Comparison of ENCODE assay signal across 22 cellular contexts in the genomic region with DNA sequence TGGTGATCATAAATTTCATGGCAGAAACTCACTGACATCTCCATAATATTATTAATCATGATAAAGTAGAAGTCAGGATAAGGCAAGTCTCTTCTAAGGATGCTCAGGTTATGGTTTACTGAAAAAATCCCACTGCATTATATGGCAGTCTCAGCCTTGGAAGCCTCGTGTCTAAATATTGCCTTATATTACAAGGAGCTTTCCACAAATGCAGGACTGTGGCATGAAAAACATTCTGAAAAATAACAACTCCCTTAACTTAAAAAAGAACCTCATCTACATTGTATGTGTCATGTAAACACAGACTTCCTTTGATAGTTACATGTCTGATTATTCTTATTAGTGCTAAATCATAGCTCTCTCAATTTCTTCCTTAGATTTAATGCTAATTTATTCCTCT.
"Had no signal": no experiment of that assay in that cellular context is flagged by ENCODE, and none has a peak within 500 bp of the region (broad histone marks: within the 10 kb centered on the region; RNA-seq: fewer than 3 reads in every experiment).

No MANE protein-coding gene starts in this region.

- H3K4me2 ChIP-seq: neural progenitor cell had no signal

- H3K4me3 Mint-ChIP-seq: dendritic cell treated with granulocyte-macrophage colony-stimulating factor and Interleukin-4, amounts not matched to agents 40 ng/mL and 50 ng/mL, for 4 days; effector memory CD8-positive, alpha-beta T cell; natural killer cell; neural progenitor cell; stimulated activated memory B cell treated with anti-CD40 and anti-IgM and Interleukin-4, amounts not matched to agents 10 μg/mL and 1 μg/mL and 100 μg/mL, for 72 hours; stimulated activated naive CD8-positive, alpha-beta T cell treated with anti-CD3 and anti-CD28 coated beads, Interleukin-15, Interleukin-2, amounts not matched to agents 100 ng/mL and 50 ng/mL, for 24 hours had no signal

- H3K9ac ChIP-seq: neural progenitor cell had no signal

- H3K4me1 ChIP-seq: gastroesophageal sphincter, neural progenitor cell, testis, upper lobe of right lung had no signal

- H3K36me3 Mint-ChIP-seq: natural killer cell; neural progenitor cell; stimulated activated memory B cell treated with anti-CD40 and anti-IgM and Interleukin-4, amounts not matched to agents 10 μg/mL and 1 μg/mL and 100 μg/mL, for 72 hours had no signal

- H3K27me3 ChIP-seq: gastroesophageal sphincter, neural progenitor cell, ovary, testis, tibial nerve, upper lobe of right lung, vagina had no signal

- DNase-seq: effector memory CD8-positive, alpha-beta T cell; erythroblast; foreskin fibroblast; glutamatergic neuron; islet precursor cell; mammary epithelial cell; natural killer cell; nucleus accumbens; ovary; right cardiac atrium; stimulated activated CD4-positive, alpha-beta T cell treated with anti-CD3 and anti-CD28 coated beads, Interleukin-4, amount 100 ng/mL, for 24 hours; testis; upper lobe of right lung had no signal

- FAIRE-seq: colon had no signal

- H3K9me3 Mint-ChIP-seq: dendritic cell treated with granulocyte-macrophage colony-stimulating factor and Interleukin-4, amounts not matched to agents 40 ng/mL and 50 ng/mL, for 4 days; effector memory CD8-positive, alpha-beta T cell; natural killer cell; neural progenitor cell; stimulated activated memory B cell treated with anti-CD40 and anti-IgM and Interleukin-4, amounts not matched to agents 10 μg/mL and 1 μg/mL and 100 μg/mL, for 72 hours; stimulated activated naive CD8-positive, alpha-beta T cell treated with anti-CD3 and anti-CD28 coated beads, Interleukin-15, Interleukin-2, amounts not matched to agents 100 ng/mL and 50 ng/mL, for 24 hours had no signal

- H3K4me3 ChIP-seq: gastroesophageal sphincter, neural progenitor cell, ovary, testis, tibial nerve, upper lobe of right lung, vagina had no signal

- ATAC-seq: effector memory CD8-positive, alpha-beta T cell; gastroesophageal sphincter; left lobe of liver; natural killer cell; right cardiac atrium; stimulated activated memory B cell treated with anti-CD40 and anti-IgM and Interleukin-4, amounts not matched to agents 10 μg/mL and 1 μg/mL and 100 μg/mL, for 72 hours; upper lobe of right lung had no signal

- H3K27me3 Mint-ChIP-seq: dendritic cell treated with granulocyte-macrophage colony-stimulating factor and Interleukin-4, amounts not matched to agents 40 ng/mL and 50 ng/mL, for 4 days; effector memory CD8-positive, alpha-beta T cell; stimulated activated memory B cell treated with anti-CD40 and anti-IgM and Interleukin-4, amounts not matched to agents 10 μg/mL and 1 μg/mL and 100 μg/mL, for 72 hours had no signal

- H3K27ac Mint-ChIP-seq: dendritic cell treated with granulocyte-macrophage colony-stimulating factor and Interleukin-4, amounts not matched to agents 40 ng/mL and 50 ng/mL, for 4 days; natural killer cell; neural progenitor cell; stimulated activated memory B cell treated with anti-CD40 and anti-IgM and Interleukin-4, amounts not matched to agents 10 μg/mL and 1 μg/mL and 100 μg/mL, for 72 hours; stimulated activated naive CD8-positive, alpha-beta T cell treated with anti-CD3 and anti-CD28 coated beads, Interleukin-15, Interleukin-2, amounts not matched to agents 100 ng/mL and 50 ng/mL, for 24 hours had no signal

- H3K9me3 ChIP-seq: gastroesophageal sphincter, ovary, testis, tibial nerve, upper lobe of right lung, vagina had no signal

- H3K36me3 ChIP-seq: gastroesophageal sphincter, neural progenitor cell, ovary, tibial nerve, upper lobe of right lung, vagina had no signal

- H3K27ac ChIP-seq: gastroesophageal sphincter, neural progenitor cell, ovary, testis, tibial nerve, upper lobe of right lung, vagina had no signal
